17 cellular contexts compared by ENCODE assay signal in genomic region chr2:207130958-207131521, GRCh38. TPM values are rescaled to one million over a fixed set of nuclear protein-coding genes. Genes with fewer than 3 reads are reported as not detected.
A peak's percentile ranks its signal among the peaks of the same experiment; 100 is the strongest.
DNase-seq lines count a peak whose midpoint lies in the region; ATAC-seq and TF ChIP-seq lines count a peak whose summit lies in the region.
"Had no signal": no experiment of that assay in that cellular context is flagged by ENCODE, and none has a peak within 500 bp of the region (broad histone marks: within the 10 kb centered on the region; RNA-seq: fewer than 3 reads in every experiment).

No MANE protein-coding gene starts in this region.

- H3K4me1 Mint-ChIP-seq in endothelial cell (ENCODE audit: unreplicated experiment): peaks cover 60% of the 10 kb centered on the region

- WGBS in upper lobe of left lung, 2 donors: 68 to 91% methylated on average over 2 of the region's 2 CpGs

- ATAC-seq in left ventricle myocardium superior: no peak
- ATAC-seq in upper lobe of left lung (ENCODE audit: low FRiP score in 2 of 2): no peak
- ATAC-seq: naive thymus-derived CD8-positive, alpha-beta T cell had no signal

- TF ChIP-seq EP300 in upper lobe of left lung (IDR thresholded peaks at IDR 0.05): no peak

- H3K27ac Mint-ChIP-seq in endothelial cell (ENCODE audit: unreplicated experiment): no peak overlapping the region

- no peaks in the 10 kb centered on the region for H3K9me3 Mint-ChIP-seq in endothelial cell (ENCODE audit: unreplicated experiment)

- no peak for TF ChIP-seq POLR2A in upper lobe of left lung (IDR thresholded peaks at IDR 0.05)

- no peaks in the 10 kb centered on the region for H3K36me3 ChIP-seq in left ventricle myocardium inferior
- H3K36me3 ChIP-seq in neutrophil: no peaks in the 10 kb centered on the region
- H3K36me3 ChIP-seq in upper lobe of left lung: no peaks in the 10 kb centered on the region
- H3K36me3 ChIP-seq: Peyer's patch had no signal

- H3K4me3 ChIP-seq in left ventricle myocardium inferior: no peak overlapping the region
- H3K4me3 ChIP-seq in coronary artery: no peak overlapping the region
- no peak overlapping the region for H3K4me3 ChIP-seq in neutrophil (ENCODE audit: low read depth in 1 of 2, low read length in 1 of 2)
- no peak overlapping the region for H3K4me3 ChIP-seq in upper lobe of left lung
- H3K4me3 ChIP-seq: Peyer's patch had no signal

- TF ChIP-seq CTCF in left ventricle myocardium inferior (IDR thresholded peaks at IDR 0.05; ENCODE audit: borderline replicate concordance) (no peak), coronary artery (IDR thresholded peaks at IDR 0.05) (no peak), neutrophil (IDR thresholded peaks at IDR 0.05) (no peak), upper lobe of left lung (IDR thresholded peaks at IDR 0.05) (no peak), endothelial cell (IDR thresholded peaks at IDR 0.05; ENCODE audit: unreplicated experiment) (no peak)

- H3K36me3 Mint-ChIP-seq in endothelial cell (ENCODE audit: low read depth, unreplicated experiment): peaks cover 41% of the 10 kb centered on the region

- no peak for DNase-seq in left ventricle myocardium inferior
- no peak for DNase-seq in left ventricle myocardium superior
- no peak for DNase-seq in coronary artery (ENCODE audit: low spot score)
- DNase-seq in upper lobe of left lung: no peak
- no peak for DNase-seq in NCI-H510A (lab: John Stamatoyannopoulos, UW)
- no peak for DNase-seq in hypothalamus (lab: John Stamatoyannopoulos, UW)
- no peak for DNase-seq in endothelial cell (ENCODE audit: low spot score)
- DNase-seq: activated CD4-positive, alpha-beta T cell treated with anti-CD3 and anti-CD28 coated beads for 1 hour; head of caudate nucleus; naive thymus-derived CD8-positive, alpha-beta T cell; NCI-H1930; NCI-H748 treated with DMSO at 0.1 percent for 48 hours; Peyer's patch; T-helper 2 cell had no signal

- H3K27me3 ChIP-seq in left ventricle myocardium inferior (ENCODE audit: low read depth): no peaks in the 10 kb centered on the region
- no peaks in the 10 kb centered on the region for H3K27me3 ChIP-seq in neutrophil
- H3K27me3 ChIP-seq in upper lobe of left lung: no peaks in the 10 kb centered on the region
- H3K27me3 ChIP-seq: Peyer's patch had no signal

- H3K4me3 Mint-ChIP-seq in endothelial cell (ENCODE audit: unreplicated experiment): no peak overlapping the region
- H3K4me3 Mint-ChIP-seq: activated T-helper 1 cell treated with anti-CD3 and anti-CD28 coated beads, Interleukin-12 subunit alpha, Interleukin-12 subunit beta, Interleukin-2, Interleukin-4 antibody, amounts not matched to agents 30 ng/mL and 10 ng/mL and 1 ng/mL, durations not matched to agents 14 hours and 24 hours and 36 hours had no signal

- H3K27me3 Mint-ChIP-seq in endothelial cell (ENCODE audit: unreplicated experiment): peaks cover 2% of the 10 kb centered on the region
- H3K27me3 Mint-ChIP-seq: naive thymus-derived CD8-positive, alpha-beta T cell; type B pancreatic cell had no signal

- intact Hi-C loops in left ventricle myocardium inferior (cut with micrococcal nuclease) (no loop called here), left ventricle myocardium superior (cut with micrococcal nuclease) (no loop called here)

- peaks cover 84% of the 10 kb centered on the region for H3K4me1 ChIP-seq in left ventricle myocardium inferior
- peaks cover 99 to 100% of the 10 kb centered on the region in 2 experiments for H3K4me1 ChIP-seq in neutrophil (ENCODE audit: control insufficient read depth in 1 of 2, insufficient read depth in 1 of 2, low read depth in 1 of 2, low read length in 1 of 2)
- peaks cover 62 to 74% (median 68%) of the 10 kb centered on the region in 4 donors for H3K4me1 ChIP-seq in upper lobe of left lung

- peaks cover 12% of the 10 kb centered on the region for H3K9me3 ChIP-seq in left ventricle myocardium inferior (replicated peaks)
- H3K9me3 ChIP-seq in neutrophil: no peaks in the 10 kb centered on the region
- H3K9me3 ChIP-seq in upper lobe of left lung: no peaks in the 10 kb centered on the region
- H3K9me3 ChIP-seq: Peyer's patch had no signal

- peak overlapping the region; percentile 100 for H3K27ac ChIP-seq in left ventricle myocardium inferior (replicated peaks)
- H3K27ac ChIP-seq in coronary artery: peak overlapping the region; percentile 51 to 85
- peak overlapping the region; percentile 94 for H3K27ac ChIP-seq in neutrophil
- H3K27ac ChIP-seq in upper lobe of left lung: peak overlapping the region; percentile 23 to 78 (median 67)

RNA-seq across cellular contexts. Expression of gene KLF7, which starts 34.7 kb away (rescaled TPM):
- 24.2 TPM for total RNA-seq in left ventricle myocardium inferior
- total RNA-seq in left ventricle myocardium superior: 22.2 TPM
- 10 to 100 TPM; 15.4 to 50.5 (median 22.4) TPM for total RNA-seq in upper lobe of left lung
- total RNA-seq in endothelial cell (ENCODE audit: unreplicated experiment): 120 TPM
